In genomic region chr1:205974712-205975111, GRCh38 we compare ENCODE assay signal across 1 cellular context.
TF ChIP-seq lines count a peak whose summit lies in the region.

No MANE protein-coding gene starts in this region.

TF ChIP-seq in HepG2, 621 proteins besides CTCF, POLR2A, EP300 and RAD21:
- TF ChIP-seq CHD4 (IDR thresholded peaks at IDR 0.05; ENCODE audit: borderline replicate concordance, low read length) (no peak), KAT7 (CRISPR knock-in tag; IDR thresholded peaks at IDR 0.05; ENCODE audit: borderline replicate concordance) (no peak), ZNF687 (CRISPR knock-in tag; IDR thresholded peaks at IDR 0.05) (no peak), DNMT3B (CRISPR knock-in tag; conservative IDR thresholded peaks at IDR 0.05) (no peak), ZBTB40 (IDR thresholded peaks at IDR 0.05) (no peak), ZBTB40 (CRISPR knock-in tag; IDR thresholded peaks at IDR 0.05) (no peak), ZBTB21 (CRISPR knock-in tag; IDR thresholded peaks at IDR 0.05) (no peak), ZNF256 (CRISPR knock-in tag; conservative IDR thresholded peaks at IDR 0.05) (no peak), MNT (IDR thresholded peaks at IDR 0.05) (peak; percentile 24; the same call in 1 of the 2 replicates), ZNF207 (IDR thresholded peaks at IDR 0.05; ENCODE audit: borderline replicate concordance) (0 out of 2 replicates have a peak, but pooled peaks have one; percentile 13), HNRNPUL1 (IDR thresholded peaks at IDR 0.05; ENCODE audit: low read depth, low read length) (no peak), SP4 (CRISPR knock-in tag; IDR thresholded peaks at IDR 0.05) (no peak), ATF7 (IDR thresholded peaks at IDR 0.05) (peak; percentile 11; the same call in 1 of the 2 replicates), ATF7 (CRISPR knock-in tag; IDR thresholded peaks at IDR 0.05) (no peak), MTF2 (CRISPR knock-in tag; IDR thresholded peaks at IDR 0.05; ENCODE audit: borderline replicate concordance) (no peak)
